Comparison of ENCODE assay signal across 1 cellular context in genomic region chr11:705646-706438, GRCh38.
TF ChIP-seq lines count a peak whose summit lies in the region.

EPS8L2 (plus strand) TSS chr11:706231; CDS start chr11:709408, 3,177 bp downstream.

TF ChIP-seq in HepG2, 621 proteins besides CTCF, POLR2A, EP300 and RAD21 (continued from another document and continues in another):
- TF ChIP-seq, protein P1, sequence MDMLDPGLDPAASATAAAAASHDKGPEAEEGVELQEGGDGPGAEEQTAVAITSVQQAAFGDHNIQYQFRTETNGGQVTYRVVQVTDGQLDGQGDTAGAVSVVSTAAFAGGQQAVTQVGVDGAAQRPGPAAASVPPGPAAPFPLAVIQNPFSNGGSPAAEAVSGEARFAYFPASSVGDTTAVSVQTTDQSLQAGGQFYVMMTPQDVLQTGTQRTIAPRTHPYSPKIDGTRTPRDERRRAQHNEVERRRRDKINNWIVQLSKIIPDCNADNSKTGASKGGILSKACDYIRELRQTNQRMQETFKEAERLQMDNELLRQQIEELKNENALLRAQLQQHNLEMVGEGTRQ (IDR thresholded peaks at IDR 0.05; ENCODE audit: low read depth, low read length) = no peak
- TF ChIP-seq, protein P1 (CRISPR knock-in tag; IDR thresholded peaks at IDR 0.05; ENCODE audit: borderline replicate concordance) = no peak
- peak; percentile 15 for TF ChIP-seq AGO2 (optimal IDR thresholded peaks at IDR 0.05; ENCODE audit: low read depth, low read length)
- no peak for TF ChIP-seq NCOA2 (CRISPR knock-in tag; IDR thresholded peaks at IDR 0.05)
- TF ChIP-seq TAF15 (IDR thresholded peaks at IDR 0.05; ENCODE audit: low read depth, low read length, poor library complexity, severe bottlenecking) = no peak
- TF ChIP-seq NFE2L2 (IDR thresholded peaks at IDR 0.05; ENCODE audit: low read length) = no peak
- TF ChIP-seq SRSF1 (optimal IDR thresholded peaks at IDR 0.05; ENCODE audit: low read depth, low read length) = no peak
- no peak for TF ChIP-seq SKI (IDR thresholded peaks at IDR 0.05; ENCODE audit: partially characterized antibody)
- no peak for TF ChIP-seq ZNF652 (CRISPR knock-in tag; IDR thresholded peaks at IDR 0.05; ENCODE audit: borderline replicate concordance, low read depth)
- TF ChIP-seq SALL2 (CRISPR knock-in tag; IDR thresholded peaks at IDR 0.05) = peak; percentile 65; the same call in 1 of the 2 replicates
- no peak for TF ChIP-seq ZNF576 (CRISPR knock-in tag; IDR thresholded peaks at IDR 0.05)
- 0 out of 2 replicates have a peak, but pooled peaks have one; percentile 24 for TF ChIP-seq RFXAP (CRISPR knock-in tag; IDR thresholded peaks at IDR 0.05; ENCODE audit: borderline replicate concordance)
- no peak for TF ChIP-seq SUZ12 (IDR thresholded peaks at IDR 0.05; ENCODE audit: low read depth, low read length)
- TF ChIP-seq TSC22D2 (CRISPR knock-in tag; IDR thresholded peaks at IDR 0.05; ENCODE audit: borderline replicate concordance) = no peak
- no peak for TF ChIP-seq GABPA (IDR thresholded peaks at IDR 0.05; ENCODE audit: low read depth, low read length)
- no peak for TF ChIP-seq GABPA (CRISPR knock-in tag; IDR thresholded peaks at IDR 0.05; ENCODE audit: low read depth)
- no peak; the same call in 1 of the 2 replicates for TF ChIP-seq PAXIP1 (CRISPR knock-in tag; conservative IDR thresholded peaks at IDR 0.05)
- TF ChIP-seq ZNF687 (CRISPR knock-in tag; IDR thresholded peaks at IDR 0.05) = no peak
- TF ChIP-seq NKX3-1 (CRISPR knock-in tag; IDR thresholded peaks at IDR 0.05) = peak; percentile 65; the same call in 1 of the 2 replicates
- TF ChIP-seq CBX1 (IDR thresholded peaks at IDR 0.05; ENCODE audit: low read depth) = peak; percentile 36
- TF ChIP-seq, protein P2, sequence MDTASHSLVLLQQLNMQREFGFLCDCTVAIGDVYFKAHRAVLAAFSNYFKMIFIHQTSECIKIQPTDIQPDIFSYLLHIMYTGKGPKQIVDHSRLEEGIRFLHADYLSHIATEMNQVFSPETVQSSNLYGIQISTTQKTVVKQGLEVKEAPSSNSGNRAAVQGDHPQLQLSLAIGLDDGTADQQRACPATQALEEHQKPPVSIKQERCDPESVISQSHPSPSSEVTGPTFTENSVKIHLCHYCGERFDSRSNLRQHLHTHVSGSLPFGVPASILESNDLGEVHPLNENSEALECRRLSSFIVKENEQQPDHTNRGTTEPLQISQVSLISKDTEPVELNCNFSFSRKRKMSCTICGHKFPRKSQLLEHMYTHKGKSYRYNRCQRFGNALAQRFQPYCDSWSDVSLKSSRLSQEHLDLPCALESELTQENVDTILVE (CRISPR knock-in tag; IDR thresholded peaks at IDR 0.05) = no peak
- TF ChIP-seq NCOA1 (CRISPR knock-in tag; IDR thresholded peaks at IDR 0.05) = 0 out of 2 replicates have a peak, but pooled peaks have one; percentile 49
- TF ChIP-seq NR2C2 (CRISPR knock-in tag; IDR thresholded peaks at IDR 0.05; ENCODE audit: borderline replicate concordance) = no peak
- TF ChIP-seq MBD4 (IDR thresholded peaks at IDR 0.05; ENCODE audit: borderline replicate concordance, low read length) = no peak
- TF ChIP-seq DDIT3 (CRISPR knock-in tag; IDR thresholded peaks at IDR 0.05) = no peak
- TF ChIP-seq ZFP90 (CRISPR knock-in tag; IDR thresholded peaks at IDR 0.05; ENCODE audit: borderline replicate concordance) = no peak
- no peak for TF ChIP-seq E2F5 (CRISPR knock-in tag; conservative IDR thresholded peaks at IDR 0.05)
- TF ChIP-seq ZNF816 (CRISPR knock-in tag; IDR thresholded peaks at IDR 0.05; ENCODE audit: borderline replicate concordance) = no peak
- TF ChIP-seq IRF2 (CRISPR knock-in tag; IDR thresholded peaks at IDR 0.05) = no peak
- TF ChIP-seq ZNF878 (CRISPR knock-in tag; IDR thresholded peaks at IDR 0.05) = no peak
- TF ChIP-seq, protein P3, sequence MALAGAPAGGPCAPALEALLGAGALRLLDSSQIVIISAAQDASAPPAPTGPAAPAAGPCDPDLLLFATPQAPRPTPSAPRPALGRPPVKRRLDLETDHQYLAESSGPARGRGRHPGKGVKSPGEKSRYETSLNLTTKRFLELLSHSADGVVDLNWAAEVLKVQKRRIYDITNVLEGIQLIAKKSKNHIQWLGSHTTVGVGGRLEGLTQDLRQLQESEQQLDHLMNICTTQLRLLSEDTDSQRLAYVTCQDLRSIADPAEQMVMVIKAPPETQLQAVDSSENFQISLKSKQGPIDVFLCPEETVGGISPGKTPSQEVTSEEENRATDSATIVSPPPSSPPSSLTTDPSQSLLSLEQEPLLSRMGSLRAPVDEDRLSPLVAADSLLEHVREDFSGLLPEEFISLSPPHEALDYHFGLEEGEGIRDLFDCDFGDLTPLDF (CRISPR knock-in tag; IDR thresholded peaks at IDR 0.05) = 0 out of 2 replicates have a peak, but pooled peaks have one; percentile 45
- TF ChIP-seq GATA4 (IDR thresholded peaks at IDR 0.05; ENCODE audit: borderline replicate concordance, low read depth) = no peak
- TF ChIP-seq, protein P4, sequence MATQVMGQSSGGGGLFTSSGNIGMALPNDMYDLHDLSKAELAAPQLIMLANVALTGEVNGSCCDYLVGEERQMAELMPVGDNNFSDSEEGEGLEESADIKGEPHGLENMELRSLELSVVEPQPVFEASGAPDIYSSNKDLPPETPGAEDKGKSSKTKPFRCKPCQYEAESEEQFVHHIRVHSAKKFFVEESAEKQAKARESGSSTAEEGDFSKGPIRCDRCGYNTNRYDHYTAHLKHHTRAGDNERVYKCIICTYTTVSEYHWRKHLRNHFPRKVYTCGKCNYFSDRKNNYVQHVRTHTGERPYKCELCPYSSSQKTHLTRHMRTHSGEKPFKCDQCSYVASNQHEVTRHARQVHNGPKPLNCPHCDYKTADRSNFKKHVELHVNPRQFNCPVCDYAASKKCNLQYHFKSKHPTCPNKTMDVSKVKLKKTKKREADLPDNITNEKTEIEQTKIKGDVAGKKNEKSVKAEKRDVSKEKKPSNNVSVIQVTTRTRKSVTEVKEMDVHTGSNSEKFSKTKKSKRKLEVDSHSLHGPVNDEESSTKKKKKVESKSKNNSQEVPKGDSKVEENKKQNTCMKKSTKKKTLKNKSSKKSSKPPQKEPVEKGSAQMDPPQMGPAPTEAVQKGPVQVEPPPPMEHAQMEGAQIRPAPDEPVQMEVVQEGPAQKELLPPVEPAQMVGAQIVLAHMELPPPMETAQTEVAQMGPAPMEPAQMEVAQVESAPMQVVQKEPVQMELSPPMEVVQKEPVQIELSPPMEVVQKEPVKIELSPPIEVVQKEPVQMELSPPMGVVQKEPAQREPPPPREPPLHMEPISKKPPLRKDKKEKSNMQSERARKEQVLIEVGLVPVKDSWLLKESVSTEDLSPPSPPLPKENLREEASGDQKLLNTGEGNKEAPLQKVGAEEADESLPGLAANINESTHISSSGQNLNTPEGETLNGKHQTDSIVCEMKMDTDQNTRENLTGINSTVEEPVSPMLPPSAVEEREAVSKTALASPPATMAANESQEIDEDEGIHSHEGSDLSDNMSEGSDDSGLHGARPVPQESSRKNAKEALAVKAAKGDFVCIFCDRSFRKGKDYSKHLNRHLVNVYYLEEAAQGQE (IDR thresholded peaks at IDR 0.05; ENCODE audit: borderline replicate concordance in 1 of 2, low read depth in 1 of 2, low read length in 2 of 2) = no peak
- TF ChIP-seq MIER2 (CRISPR knock-in tag; IDR thresholded peaks at IDR 0.05) = no peak
- no peak for TF ChIP-seq CENPT (CRISPR knock-in tag; IDR thresholded peaks at IDR 0.05; ENCODE audit: low read depth)
- peak; percentile 6 for TF ChIP-seq XRCC5 (optimal IDR thresholded peaks at IDR 0.05; ENCODE audit: low read length)
- no peak for TF ChIP-seq STAT5B (CRISPR knock-in tag; IDR thresholded peaks at IDR 0.05)
- no peak for TF ChIP-seq ZNF772 (CRISPR knock-in tag; IDR thresholded peaks at IDR 0.05)
- TF ChIP-seq ZNF451 (CRISPR knock-in tag; IDR thresholded peaks at IDR 0.05) = no peak
- no peak for TF ChIP-seq KDM5A (IDR thresholded peaks at IDR 0.05; ENCODE audit: borderline replicate concordance, low read length)
- TF ChIP-seq ZNF550 (CRISPR knock-in tag; IDR thresholded peaks at IDR 0.05; ENCODE audit: borderline replicate concordance) = no peak
- no peak for TF ChIP-seq SNRNP70 (IDR thresholded peaks at IDR 0.05; ENCODE audit: low read depth, low read length)
- no peak for TF ChIP-seq CC2D1A (CRISPR knock-in tag; IDR thresholded peaks at IDR 0.05)
- TF ChIP-seq TAF1 (CRISPR knock-in tag; IDR thresholded peaks at IDR 0.05) = no peak
- no peak for TF ChIP-seq ZBTB34 (CRISPR knock-in tag; IDR thresholded peaks at IDR 0.05)
- no peak for TF ChIP-seq CENPX (CRISPR knock-in tag; IDR thresholded peaks at IDR 0.05)
